Comparison of ENCODE assay signal across 11 cellular contexts in genomic region chr6:148501178-148501590, GRCh38.
DNase-seq lines count a peak whose midpoint lies in the region; ATAC-seq and TF ChIP-seq lines count a peak whose summit lies in the region.
"Had no signal": no experiment of that assay in that cellular context is flagged by ENCODE, and none has a peak within 500 bp of the region (broad histone marks: within the 10 kb centered on the region; RNA-seq: fewer than 3 reads in every experiment).

No MANE protein-coding gene starts in this region.

- POLR2A ChIA-PET in GM10248 (lab: Yijun Ruan, JAX) = no interaction called here

- H3K4me3 ChIP-seq in GM23248 (peak overlapping the region; percentile 51), left ventricle myocardium inferior (no peak overlapping the region), skeletal muscle satellite cell (ENCODE audit: low read length) (peak overlapping the region; percentile 39)

- no peak for ATAC-seq in GM21423 (IDR thresholded peaks at IDR 0.05; ENCODE audit: unreplicated experiment)
- ATAC-seq: stimulated activated naive CD8-positive, alpha-beta T cell treated with anti-CD3 and anti-CD28 coated beads, Interleukin-15, Interleukin-2, amounts not matched to agents 100 U/mL and 50 U/mL, for 24 hours had no signal

- peak overlapping the region; percentile 82 for H3K4me2 ChIP-seq in GM23248 (ENCODE audit: unreplicated experiment)
- H3K4me2 ChIP-seq in skeletal muscle satellite cell (ENCODE audit: low read length) = peak overlapping the region; percentile 61

- intact Hi-C loops in left ventricle myocardium inferior (cut with micrococcal nuclease) = no loop called here

- no peak overlapping the region for H2AFZ ChIP-seq in GM23248

- peaks cover 62% of the 10 kb centered on the region for H3K4me1 ChIP-seq in GM23248 (ENCODE audit: insufficient read depth)
- H3K4me1 ChIP-seq in left ventricle myocardium inferior = peaks cover 63% of the 10 kb centered on the region
- H3K4me1 ChIP-seq in skeletal muscle satellite cell (ENCODE audit: control insufficient read depth, insufficient read depth, low read length) = peaks cover 55% of the 10 kb centered on the region

- no peaks in the 10 kb centered on the region for H4K20me1 ChIP-seq in GM23248 (ENCODE audit: insufficient read depth)

- CTCF ChIA-PET in GM10248 (lab: Yijun Ruan, JAX) = no interaction called here

- WGBS in GM23248 (ENCODE audit: low coverage in 1 of 2, low lambda C conversion rate in 2 of 2, missing lambda C conversion rate in 2 of 2), 2 experiments = 0 to 1% methylated on average over 5 of the region's 5 CpGs

- H3K36me3 ChIP-seq in GM23248 (ENCODE audit: low read depth) (0 out of 2 replicates have a peak, but pooled peaks cover 7% of the 10 kb centered on the region), left ventricle myocardium inferior (no peaks in the 10 kb centered on the region), skeletal muscle satellite cell (ENCODE audit: insufficient read depth, low read length) (no peaks in the 10 kb centered on the region)
- H3K36me3 ChIP-seq: neutrophil had no signal

- H3K9ac ChIP-seq in GM23248 (peak overlapping the region; percentile 87), skeletal muscle satellite cell (ENCODE audit: low read depth, low read length) (peak overlapping the region; percentile 70)

- H3K9me3 ChIP-seq in GM23248 (ENCODE audit: low read depth) (no peaks in the 10 kb centered on the region), left ventricle myocardium inferior (replicated peaks) (no peaks in the 10 kb centered on the region), skeletal muscle satellite cell (replicated peaks; ENCODE audit: low read length) (no peaks in the 10 kb centered on the region)
- H3K9me3 ChIP-seq: neutrophil had no signal

- H3K27me3 ChIP-seq in GM23248 (replicated peaks; ENCODE audit: insufficient read depth) (no peaks in the 10 kb centered on the region), left ventricle myocardium inferior (ENCODE audit: low read depth) (no peaks in the 10 kb centered on the region), skeletal muscle satellite cell (ENCODE audit: control insufficient read depth, insufficient read depth, low read length) (no peaks in the 10 kb centered on the region)
- H3K27me3 ChIP-seq: neutrophil had no signal

- peaks cover 68% of the 10 kb centered on the region for H3F3A ChIP-seq in GM23248 (ENCODE audit: insufficient read depth)

- TF ChIP-seq CTCF in left ventricle myocardium inferior (IDR thresholded peaks at IDR 0.05; ENCODE audit: borderline replicate concordance) = no peak
- no peak for TF ChIP-seq CTCF in GM10248 (IDR thresholded peaks at IDR 0.05; ENCODE audit: control extremely low read depth, extremely low read depth, low read depth, missing control alignments)

- H3K79me2 ChIP-seq in GM23248 (ENCODE audit: insufficient read depth) = peaks cover 70% of the 10 kb centered on the region

- H3K9me2 ChIP-seq in GM23248 (ENCODE audit: insufficient read depth) = no peaks in the 10 kb centered on the region

- H3K27ac ChIP-seq in GM23248 = peak overlapping the region; percentile 99
- peak overlapping the region; percentile 58 for H3K27ac ChIP-seq in angular gyrus (ENCODE audit: low read depth, low read length)
- peak overlapping the region; percentile 85 for H3K27ac ChIP-seq in left ventricle myocardium inferior (replicated peaks)
- H3K27ac ChIP-seq: neutrophil had no signal

- in situ Hi-C loops in GM23248 (cut with MboI) = no loop called here

- DNase-seq in GM23248 (peak; percentile 99), left ventricle myocardium inferior (no peak), GM10248 (ENCODE audit: extremely low spot score) (no peak)
- DNase-seq in stimulated activated CD4-positive, alpha-beta T cell treated with anti-CD3 and anti-CD28 coated beads, Interleukin-4, amount 100 ng/mL, for 4 hours = no peak
- no peak for DNase-seq in activated CD8-positive, alpha-beta memory T cell treated with anti-CD3 and anti-CD28 coated beads, Interleukin-2, amount 50 U/mL, for 48 hours
- DNase-seq: GF-D8; stimulated activated naive CD8-positive, alpha-beta T cell treated with anti-CD3 and anti-CD28 coated beads, Interleukin-15, Interleukin-2, amounts not matched to agents 100 U/mL and 50 U/mL, for 24 hours had no signal
